In genomic region chr6:159978291-159979135, GRCh38 we compare ENCODE assay signal across 8 cellular contexts. TPM values are rescaled to one million over a fixed set of nuclear protein-coding genes. Genes with fewer than 3 reads are reported as not detected.
DNase-seq lines count a peak whose midpoint lies in the region; ATAC-seq and TF ChIP-seq lines count a peak whose summit lies in the region.

No MANE protein-coding gene starts in this region.

- no peaks in the 10 kb centered on the region for H3K9me3 Mint-ChIP-seq in osteocyte (ENCODE audit: unreplicated experiment)

- no peak overlapping the region for H2AFZ ChIP-seq in MM.1S (ENCODE audit: low read length)

- peak; percentile 16 for DNase-seq in DMS53 (lab: John Stamatoyannopoulos, UW)
- DNase-seq in DMS53 treated with DMSO at 0.1 percent for 48 hours (lab: John Stamatoyannopoulos, UW; ENCODE audit: unreplicated experiment): no peak
- DNase-seq in MM.1S: peak; percentile 73
- no peak for DNase-seq in breast epithelium (ENCODE audit: low spot score in 2 of 2)
- DNase-seq in osteocyte (ENCODE audit: extremely low spot score, unreplicated experiment): no peak
- DNase-seq in KBM-7: no peak
- DNase-seq in NCI-H82 treated with DMSO at 0.1 percent for 48 hours (lab: John Stamatoyannopoulos, UW; ENCODE audit: unreplicated experiment): no peak

- H3F3A ChIP-seq in MM.1S (ENCODE audit: insufficient read depth, low read length): peaks cover 63% of the 10 kb centered on the region

- ATAC-seq in GM21576 (IDR thresholded peaks at IDR 0.05; ENCODE audit: unreplicated experiment): peak; percentile 28

- peaks cover 86% of the 10 kb centered on the region for H3K4me1 Mint-ChIP-seq in osteocyte (ENCODE audit: unreplicated experiment)

- peaks cover 94% of the 10 kb centered on the region for H3K79me2 ChIP-seq in MM.1S (ENCODE audit: low read length)

- no peaks in the 10 kb centered on the region for H3K9me2 ChIP-seq in MM.1S (replicated peaks; ENCODE audit: insufficient read depth, low read length)

- H3K4me1 ChIP-seq in MM.1S (ENCODE audit: low read length) (peaks cover 64% of the 10 kb centered on the region), breast epithelium (peaks cover 4 to 18% of the 10 kb centered on the region in 2 donors)

- H3K4me3 Mint-ChIP-seq in osteocyte (ENCODE audit: unreplicated experiment): no peak overlapping the region

- H3K9ac ChIP-seq in MM.1S (ENCODE audit: low read length): peak overlapping the region; percentile 92

- H3K36me3 ChIP-seq in MM.1S (replicated peaks; ENCODE audit: insufficient read depth, low read length) (no peaks in the 10 kb centered on the region), breast epithelium (no peaks in the 10 kb centered on the region)

- peak overlapping the region; percentile 55 for H3K4me3 ChIP-seq in MM.1S (ENCODE audit: low read length)
- H3K4me3 ChIP-seq in breast epithelium: peak overlapping the region in 1 of 3 donors; percentile 19

- H3K27ac ChIP-seq in MM.1S (ENCODE audit: low read length) (peak overlapping the region; percentile 100), breast epithelium (peak overlapping the region; percentile 59 to 76)

- in situ Hi-C loops in KBM-7 (cut with MboI; ENCODE audit: low pct_unique_long_range_greater_than_20kb, low sequenced_read_pairs): no loop called here

- peaks cover 5% of the 10 kb centered on the region for H3K36me3 Mint-ChIP-seq in osteocyte (ENCODE audit: unreplicated experiment)

- TF ChIP-seq CTCF in MM.1S (IDR thresholded peaks at IDR 0.05; ENCODE audit: low read length) (no peak), breast epithelium (IDR thresholded peaks at IDR 0.05) (no peak), osteocyte (IDR thresholded peaks at IDR 0.05) (no peak)

- no peaks in the 10 kb centered on the region for H4K20me1 ChIP-seq in MM.1S (ENCODE audit: insufficient read depth, low read length)

- TF ChIP-seq POLR2A in breast epithelium (IDR thresholded peaks at IDR 0.05): no peak

- H3K27me3 Mint-ChIP-seq in osteocyte (ENCODE audit: unreplicated experiment): no peaks in the 10 kb centered on the region

- H3K9me3 ChIP-seq in MM.1S (replicated peaks; ENCODE audit: insufficient read depth, low read length) (no peaks in the 10 kb centered on the region), breast epithelium (no peaks in the 10 kb centered on the region)

- intact Hi-C loops in breast epithelium (cut with DNase I; ENCODE audit: low total_unique reads): no loop called here

- peak overlapping the region; percentile 83 for H3K27ac Mint-ChIP-seq in osteocyte (ENCODE audit: unreplicated experiment)

- H3K27me3 ChIP-seq in MM.1S (replicated peaks; ENCODE audit: insufficient read depth, low read length) (no peaks in the 10 kb centered on the region), breast epithelium (no peaks in the 10 kb centered on the region)

- H3K4me2 ChIP-seq in MM.1S (ENCODE audit: low read depth, low read length): peak overlapping the region; percentile 96

RNA-seq across cellular contexts. Expression of gene IGF2R, which starts 9.6 kb away (rescaled TPM):
- 100 to 1,000 TPM in 1 of 3 donors, 10 to 100 TPM in 2; 60.4 to 112 (median 81.0) TPM for total RNA-seq in breast epithelium
- total RNA-seq in osteocyte: 196 and 218 TPM in 2 replicates

Comparison
In these comparisons a context has a peak if more than half of its experiments do, and no peak if none do; other contexts are left out.
1. DNase-seq: peak in DMS53 (single experiment) and MM.1S (single experiment); none in DMS53 treated with DMSO at 0.1 percent for 48 hours (single experiment), breast epithelium (0 of 2), osteocyte (single experiment), KBM-7 (single experiment) and NCI-H82 treated with DMSO at 0.1 percent for 48 hours (single experiment).